ENCODE assay signal across 8 cellular contexts in genomic region chr1:58755468-58755872, GRCh38. TPM values are rescaled to one million over a fixed set of nuclear protein-coding genes. Genes with fewer than 3 reads are reported as not detected.
DNase-seq lines count a peak whose midpoint lies in the region; ATAC-seq, FAIRE-seq and TF ChIP-seq lines count a peak whose summit lies in the region.

No MANE protein-coding gene starts in this region.

- peak; percentile 44 for ATAC-seq in HG02763 (IDR thresholded peaks at IDR 0.05; ENCODE audit: unreplicated experiment)
- no peak for ATAC-seq in HG03432 (IDR thresholded peaks at IDR 0.05; ENCODE audit: unreplicated experiment)
- ATAC-seq in HG03565 (IDR thresholded peaks at IDR 0.05; ENCODE audit: unreplicated experiment), result no peak

- peaks cover 20% of the 10 kb centered on the region for H3K4me1 ChIP-seq in left ventricle myocardium inferior

- H3K27ac ChIP-seq in left ventricle myocardium inferior (replicated peaks), result peak overlapping the region; percentile 82

- FAIRE-seq in RCC 7860 (lab: Jason Lieb, UNC), result peak; percentile 94

- no peaks in the 10 kb centered on the region for H3K27me3 ChIP-seq in left ventricle myocardium inferior (ENCODE audit: low read depth)

- DNase-seq in ELF-1 (ENCODE audit: low read depth, low spot score), result peak; percentile 48
- DNase-seq in RCC 7860 (ENCODE audit: low spot score), result peak; percentile 99
- peak; percentile 27 for DNase-seq in activated naive CD4-positive, alpha-beta T cell treated with anti-CD3 and anti-CD28 coated beads, Interleukin-2, amount 50 U/mL, for 16 hours
- peak; percentile 28 for DNase-seq in left ventricle myocardium inferior
- peak; percentile 40 to 48 for DNase-seq in stimulated activated CD4-positive, alpha-beta T cell treated with anti-CD3 and anti-CD28 coated beads, Interleukin-12 subunit alpha, Interleukin-12 subunit beta, amount 100 ng/mL, for 24 hours (ENCODE audit: low read depth in 2 of 2)

- H3K36me3 ChIP-seq in left ventricle myocardium inferior, result no peaks in the 10 kb centered on the region

- H3K4me3 ChIP-seq in left ventricle myocardium inferior, result peak overlapping the region; percentile 36

- TF ChIP-seq CTCF in left ventricle myocardium inferior (IDR thresholded peaks at IDR 0.05; ENCODE audit: borderline replicate concordance), result no peak

- no peaks in the 10 kb centered on the region for H3K9me3 ChIP-seq in left ventricle myocardium inferior (replicated peaks)

- intact Hi-C loops in left ventricle myocardium inferior (cut with micrococcal nuclease), result no loop called here

RNA-seq across cellular contexts. Expression of gene JUN, which starts 28.4 kb away (rescaled TPM):
- 101 TPM for total RNA-seq in left ventricle myocardium inferior

RNA-seq across cellular contexts. Expression of gene MYSM1, which starts 55.6 kb away (rescaled TPM):
- total RNA-seq in left ventricle myocardium inferior, result 20.4 TPM

Comparison
In these comparisons a context has a peak if more than half of its experiments do, and no peak if none do; other contexts are left out.
1. DNase-seq: peak in every context shown above with its lines; median percentile 99 in RCC 7860; 48 in ELF-1; 44 in stimulated activated CD4-positive, alpha-beta T cell treated with anti-CD3 and anti-CD28 coated beads, Interleukin-12 subunit alpha, Interleukin-12 subunit beta, amount 100 ng/mL, for 24 hours; 28 in left ventricle myocardium inferior; 27 in activated naive CD4-positive, alpha-beta T cell treated with anti-CD3 and anti-CD28 coated beads, Interleukin-2, amount 50 U/mL, for 16 hours.